In genomic region chr9:4987996-4988421, GRCh38 we compare ENCODE assay signal across 8 cellular contexts. TPM values are rescaled to one million over a fixed set of nuclear protein-coding genes. Genes with fewer than 3 reads are reported as not detected.
A peak's percentile ranks its signal among the peaks of the same experiment; 100 is the strongest.
DNase-seq lines count a peak whose midpoint lies in the region; ATAC-seq and TF ChIP-seq lines count a peak whose summit lies in the region.

No MANE protein-coding gene starts in this region.

- H3K27ac ChIP-seq in AG04450 (ENCODE audit: low read depth, low read length) (no peak overlapping the region), dorsolateral prefrontal cortex (peak overlapping the region in 2 of 59 donors; percentile 5 to 31), muscle layer of duodenum (ENCODE audit: low read length) (no peak overlapping the region), tibial artery (peak overlapping the region; percentile 94 to 99)

- peaks cover 16% of the 10 kb centered on the region for H3K4me1 Mint-ChIP-seq in WTC11

- H3K9me3 ChIP-seq in AG04450 (ENCODE audit: control insufficient read depth, insufficient read depth, low read length), result no peaks in the 10 kb centered on the region
- H3K9me3 ChIP-seq in muscle layer of duodenum (ENCODE audit: control insufficient read depth in 1 of 2, low read length in 2 of 2), result peaks cover 2 to 8% of the 10 kb centered on the region in 2 donors
- H3K9me3 ChIP-seq in tibial artery, result peaks cover 0 to 8% (median 0%) of the 10 kb centered on the region in 3 donors

- H3K9me3 Mint-ChIP-seq in WTC11, result peaks cover 13% of the 10 kb centered on the region

- TF ChIP-seq CTCF in AG04450 (IDR thresholded peaks at IDR 0.05; ENCODE audit: low read depth, low read length) (peak; percentile 80), GM12875 (IDR thresholded peaks at IDR 0.05; ENCODE audit: borderline replicate concordance, insufficient read depth, low read depth, low read length) (peak; percentile 64), WTC11 (IDR thresholded peaks at IDR 0.05) (peak; percentile 63), dorsolateral prefrontal cortex (IDR thresholded peaks at IDR 0.05 in 54 of 56, conservative IDR thresholded peaks at IDR 0.05 in 2 of 56; ENCODE audit: low read depth in 1 of 56, partially characterized antibody in 56 of 56) (peak; percentile 56 to 87 (median 77)), tibial artery (IDR thresholded peaks at IDR 0.05) (peak; percentile 75 to 78)

- no peaks in the 10 kb centered on the region for H3K27me3 ChIP-seq in AG04450 (ENCODE audit: control insufficient read depth, insufficient read depth, low read length)
- H3K27me3 ChIP-seq in dorsolateral prefrontal cortex, result no peaks in the 10 kb centered on the region
- H3K27me3 ChIP-seq in muscle layer of duodenum (ENCODE audit: low read depth, low read length), result no peaks in the 10 kb centered on the region
- no peaks in the 10 kb centered on the region for H3K27me3 ChIP-seq in tibial artery

- peaks cover 17% of the 10 kb centered on the region for H3K27me3 Mint-ChIP-seq in WTC11 (ENCODE audit: low read depth)

- CTCF ChIA-PET in AG04450 (lab: Charles Lee), result interaction anchor here (0.6 to 5.8 kb wide), 56 partner anchors 8 to 717 kb away, joined by 3 to 54 read pairs (median 4); partner anchors contain the start of gene RCL1
- CTCF ChIA-PET in WTC11 (lab: Charles Lee), result interaction anchor here (0.6 to 1.8 kb wide), 13 partner anchors 10 to 612 kb away, joined by 3 to 14 read pairs (median 3); no protein-coding TSS in a partner anchor

- peaks cover 13% of the 10 kb centered on the region for H3K36me3 Mint-ChIP-seq in WTC11

- H3K4me3 ChIP-seq in AG04450 (ENCODE audit: low read depth, low read length) (no peak overlapping the region; the same call in 1 of the 2 replicates), GM12875 (ENCODE audit: low read depth, low read length) (peak overlapping the region; percentile 41), dorsolateral prefrontal cortex (peak overlapping the region in 39 of 59 donors; percentile 1 to 98 (median 90)), muscle layer of duodenum (ENCODE audit: low read depth in 1 of 2, low read length in 2 of 2) (peak overlapping the region; percentile 25 to 47), tibial artery (peak overlapping the region; percentile 78 to 97)

- ATAC-seq in WTC11 (peak; percentile 11), HG02763 (IDR thresholded peaks at IDR 0.05; ENCODE audit: unreplicated experiment) (no peak)

- no peak overlapping the region for H3K4me3 Mint-ChIP-seq in WTC11

- intact Hi-C loops in dorsolateral prefrontal cortex (cut with DNase I) (loop anchor here (2.0 to 10.0 kb wide), 8 partner anchors 133 to 607 kb away; partner anchors contain the start of genes PLGRKT (in 2 of the 2) and PLPP6 (in 1 of the 2)), tibial artery (cut with DNase I; ENCODE audit: low total_unique reads) (loop anchor here (5.0 kb wide), 3 partner anchors 131 to 226 kb away; partner anchors contain the start of gene RCL1)

- DNase-seq in AG04450 (ENCODE audit: low read depth, low spot score) (peak; percentile 30), NCI-H2171 (lab: John Stamatoyannopoulos, UW) (peak; percentile 69), WTC11 (ENCODE audit: low spot score) (peak; percentile 55), dorsolateral prefrontal cortex (peak in 2 of 10 donors; percentile 18 to 36), tibial artery (peak in 1 of 2 donors; percentile 29)

- no peak overlapping the region for H3K27ac Mint-ChIP-seq in WTC11

- POLR2A ChIA-PET in AG04450 (lab: Yijun Ruan, JAX) (no interaction called here), WTC11 (lab: Charles Lee) (interaction anchor here (0.6 kb wide), 1 partner anchor 661 kb away, joined by 3 read pairs; no protein-coding TSS in a partner anchor)

- H3K36me3 ChIP-seq in muscle layer of duodenum (ENCODE audit: control insufficient read depth in 1 of 2, insufficient read depth in 2 of 2, low read length in 2 of 2) (peaks cover 13 to 14% of the 10 kb centered on the region in 2 donors), tibial artery (peaks cover 13 to 24% (median 14%) of the 10 kb centered on the region in 3 donors)

- H3K4me1 ChIP-seq in muscle layer of duodenum (ENCODE audit: control insufficient read depth in 1 of 2, insufficient read depth in 2 of 2, low read length in 2 of 2) (peaks cover 16 to 25% of the 10 kb centered on the region in 2 donors), tibial artery (peaks cover 0 to 62% (median 22%) of the 10 kb centered on the region in 4 donors)

TF ChIP-seq in WTC11, 78 proteins besides CTCF, POLR2A, EP300 and RAD21:
- TF ChIP-seq ZNF532 (CRISPR knock-in tag; IDR thresholded peaks at IDR 0.05; ENCODE audit: borderline replicate concordance) (no peak), ATF1 (CRISPR knock-in tag; IDR thresholded peaks at IDR 0.05) (no peak), E2F5 (CRISPR knock-in tag; IDR thresholded peaks at IDR 0.05) (no peak), NR1H2 (CRISPR knock-in tag; IDR thresholded peaks at IDR 0.05) (no peak)

RNA-seq across cellular contexts. Expression of gene JAK2, which starts 2.9 kb away (rescaled TPM):
- polyA plus RNA-seq in AG04450 (2011; rRNA removed), result 6.1 and 9.2 TPM in 2 replicates
- polyA minus RNA-seq in AG04450 (2011; rRNA and poly(A)+ RNA removed), result 7.7 and 16.0 TPM in 2 replicates
- 2.0 to 3.3 TPM (median 2.4 TPM) in 3 replicates for total RNA-seq in WTC11 (2021)
- 10 to 100 TPM; 15.3 to 35.5 (median 24.7) TPM for total RNA-seq in dorsolateral prefrontal cortex

Comparison
In these comparisons a context has a peak if more than half of its experiments do, and no peak if none do; other contexts are left out.
1. H3K27ac ChIP-seq: peak in tibial artery (2 of 2); none in AG04450 (single experiment) and muscle layer of duodenum (single experiment).
2. Peak in every context shown above with its lines, with median percentiles within 50 percentile points of each other: CTCF ChIP-seq.